Comparison of ENCODE assay signal across 8 cellular contexts in the genomic region with DNA sequence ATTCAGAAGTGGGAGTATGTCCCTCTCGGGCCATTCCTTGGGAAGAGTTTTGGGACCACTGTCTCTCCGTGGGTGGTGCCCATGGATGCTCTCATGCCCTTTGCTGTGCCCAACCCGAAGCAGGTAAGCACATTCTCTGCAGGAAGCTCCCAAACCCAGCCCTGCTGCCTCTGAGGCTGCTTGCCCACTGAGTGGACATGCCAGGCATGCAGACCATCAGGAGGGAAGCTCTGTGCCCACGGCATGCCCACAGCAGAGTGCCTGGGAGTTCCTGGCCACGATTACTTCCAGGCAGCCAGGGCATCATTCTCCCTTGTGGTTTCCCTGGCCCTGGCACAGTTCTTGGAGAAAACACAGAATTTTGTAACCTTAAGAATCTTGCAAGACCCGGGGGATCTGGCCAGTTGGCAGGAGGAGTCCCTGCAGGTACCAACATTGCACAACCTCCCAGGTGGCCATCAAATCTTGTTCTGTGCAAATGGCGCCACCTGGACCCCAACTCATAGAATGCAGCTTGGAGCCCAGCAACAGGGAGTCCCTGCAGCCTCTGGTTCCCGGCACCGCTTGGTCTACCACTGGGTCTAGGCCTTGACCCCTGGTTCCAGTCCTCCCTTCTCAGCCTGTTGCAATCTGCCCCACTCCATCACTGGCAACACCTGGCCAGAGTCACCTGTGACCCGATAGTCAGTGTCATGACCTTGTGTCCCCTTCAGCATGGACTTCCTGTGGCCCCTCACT. TPM values are rescaled to one million over a fixed set of nuclear protein-coding genes. Genes with fewer than 3 reads are reported as not detected.
A peak's percentile ranks its signal among the peaks of the same experiment; 100 is the strongest.
DNase-seq lines count a peak whose midpoint lies in the region; ATAC-seq, FAIRE-seq and TF ChIP-seq lines count a peak whose summit lies in the region.

No MANE protein-coding gene starts in this region.

- no peak overlapping the region for H3K4me3 ChIP-seq in HL-60 (replicated peaks; ENCODE audit: insufficient read depth, low read length)
- H3K4me3 ChIP-seq in right cardiac atrium (ENCODE audit: low read length), result no peak overlapping the region

- peak; percentile 83 for ATAC-seq in activated naive CD4-positive, alpha-beta T cell treated with anti-CD3 and anti-CD28 coated beads, Interleukin-2, amount 50 U/mL, for 72 hours
- peak in 1 of 2 donors; percentile 58 for ATAC-seq in right cardiac atrium

- H3K27ac ChIP-seq in HL-60 (replicated peaks) (no peak overlapping the region), right cardiac atrium (ENCODE audit: low read length) (no peak overlapping the region)

- 70% methylated on average over 10 of the region's 10 CpGs for WGBS in right cardiac atrium

- DNase-seq in ACHN (peak; percentile 65), GM12892 (ENCODE audit: insufficient read length) (peak; percentile 58), HL-60 (ENCODE audit: low read depth in 1 of 2, low spot score in 1 of 2) (peak; percentile 48 to 71), SK-N-DZ (ENCODE audit: low spot score) (peak; percentile 57), right cardiac atrium (peak in 2 of 3 donors; percentile 75 to 79), smooth muscle cell of the brain vasculature (ENCODE audit: low read depth, low spot score) (peak; percentile 31), COLO829 (ENCODE audit: low spot score) (no peak)
- peak; percentile 69 to 74 for DNase-seq in activated naive CD4-positive, alpha-beta T cell treated with anti-CD3 and anti-CD28 coated beads, Interleukin-2, amount 50 U/mL, for 72 hours (ENCODE audit: low spot score in 2 of 2)

- TF ChIP-seq CTCF in HL-60 (IDR thresholded peaks at IDR 0.05; ENCODE audit: insufficient read depth, low read length), result peak; percentile 58

- peaks cover 4% of the 10 kb centered on the region for H3K4me1 ChIP-seq in right cardiac atrium (ENCODE audit: control insufficient read depth, insufficient read depth, low read length)

- H3K9me3 Mint-ChIP-seq in activated naive CD4-positive, alpha-beta T cell treated with anti-CD3 and anti-CD28 coated beads, Interleukin-2, amount 50 U/mL, for 72 hours, result no peaks in the 10 kb centered on the region

- no peak for TF ChIP-seq POLR2A in GM12892 (IDR thresholded peaks at IDR 0.05; ENCODE audit: low read depth, low read length)

- intact Hi-C loops in right cardiac atrium (cut with DNase I), result no loop called here

- no peaks in the 10 kb centered on the region for H3K27me3 ChIP-seq in HL-60 (ENCODE audit: insufficient read depth, poor library complexity, severe bottlenecking)
- H3K27me3 ChIP-seq in right cardiac atrium (ENCODE audit: control insufficient read depth, insufficient read depth), result no peaks in the 10 kb centered on the region

- in situ Hi-C loops in ACHN (cut with HindIII; ENCODE audit: low pct_ligation_motif_present, low pct_unique_long_range_greater_than_20kb, low sequenced_read_pairs), result no loop called here

- peaks cover 7 to 8% of the 10 kb centered on the region in 2 donors for H3K36me3 Mint-ChIP-seq in activated naive CD4-positive, alpha-beta T cell treated with anti-CD3 and anti-CD28 coated beads, Interleukin-2, amount 50 U/mL, for 72 hours

- FAIRE-seq in GM12892 (lab: Jason Lieb, UNC), result peak; percentile 97

- H3K27ac Mint-ChIP-seq in activated naive CD4-positive, alpha-beta T cell treated with anti-CD3 and anti-CD28 coated beads, Interleukin-2, amount 50 U/mL, for 72 hours, result no peak overlapping the region

- no peaks in the 10 kb centered on the region for H3K9me3 ChIP-seq in right cardiac atrium (ENCODE audit: control insufficient read depth, low read length)

RNA-seq across cellular contexts. Expression of gene FAH, which starts 20.4 kb away (rescaled TPM):
- polyA plus RNA-seq in GM12892 (2012; ENCODE audit: missing spikeins), result 41.9 TPM
- 11.2 and 11.5 TPM in 2 replicates for polyA plus RNA-seq in SK-N-DZ (2014; cell fraction: cytosol; rRNA removed)
- polyA plus RNA-seq in SK-N-DZ (2014; cell fraction: nucleus; rRNA removed), result 9.2 and 9.7 TPM in 2 replicates
- 10 to 100 TPM; 60.0 to 70.6 TPM for total RNA-seq in activated naive CD4-positive, alpha-beta T cell treated with anti-CD3 and anti-CD28 coated beads, Interleukin-2, amount 50 U/mL, for 72 hours
- 10 to 100 TPM; 17.6 to 29.4 (median 23.0) TPM for total RNA-seq in right cardiac atrium
- 20.3 TPM for polyA plus RNA-seq in right cardiac atrium
